Comparison of ENCODE assay signal across 23 cellular contexts in the genomic region with DNA sequence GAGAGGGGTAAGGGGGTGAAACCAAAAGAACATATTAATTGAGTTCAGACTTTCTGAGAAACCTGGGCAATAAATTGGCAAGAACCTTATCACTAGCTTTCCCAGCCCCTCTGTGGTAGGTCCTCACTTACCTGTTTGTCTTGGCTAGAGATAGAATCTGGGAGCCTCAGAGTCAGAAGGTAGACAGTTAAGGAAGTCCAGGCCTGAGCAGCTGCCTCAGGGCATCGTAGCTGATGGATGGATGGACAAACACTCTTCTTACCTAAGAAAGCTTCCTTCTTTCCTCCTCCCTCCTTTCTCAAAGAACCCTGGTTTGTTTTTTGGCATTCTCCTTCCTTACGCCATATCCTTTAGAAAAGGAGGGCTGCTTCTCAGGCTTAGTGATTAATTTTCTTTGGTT. TPM values are rescaled to one million over a fixed set of nuclear protein-coding genes. Genes with fewer than 3 reads are reported as not detected.
DNase-seq lines count a peak whose midpoint lies in the region; ATAC-seq and TF ChIP-seq lines count a peak whose summit lies in the region.
"Had no signal": no experiment of that assay in that cellular context is flagged by ENCODE, and none has a peak within 500 bp of the region (broad histone marks: within the 10 kb centered on the region; RNA-seq: fewer than 3 reads in every experiment).

No MANE protein-coding gene starts in this region.

- intact Hi-C loops in mammary epithelial cell (cut with micrococcal nuclease) = no loop called here

- no peaks in the 10 kb centered on the region for H3K9me3 ChIP-seq in mammary epithelial cell (replicated peaks; ENCODE audit: insufficient read depth, low read length)
- H3K9me3 ChIP-seq: A549; BE2C; BLaER1 treated with 17β-estradiol and CSF1 and Interleukin-3, amounts not matched to agents 10 nM and 100 nM; HAP-1 had no signal

- no peaks in the 10 kb centered on the region for H3K27me3 Mint-ChIP-seq in progenitor cell of endocrine pancreas

- H3K27ac ChIP-seq in mammary epithelial cell (ENCODE audit: insufficient read depth, low read depth, low read length) = no peak overlapping the region
- H3K27ac ChIP-seq: A549; BLaER1 treated with 17β-estradiol and CSF1 and Interleukin-3, amounts not matched to agents 10 nM and 100 nM had no signal

- H3K4me1 ChIP-seq in mammary epithelial cell (ENCODE audit: insufficient read depth, low read length) = no peaks in the 10 kb centered on the region
- H3K4me1 ChIP-seq: A549; BLaER1 treated with 17β-estradiol and CSF1 and Interleukin-3, amounts not matched to agents 10 nM and 100 nM; HAP-1 had no signal

- H3K4me3 Mint-ChIP-seq in progenitor cell of endocrine pancreas (ENCODE audit: low read depth) = no peak overlapping the region
- H3K4me3 Mint-ChIP-seq: CD14-positive monocyte; CD4-positive, alpha-beta T cell; CD8-positive, alpha-beta memory T cell; HFFc6 had no signal

- DNase-seq in ELF-1 (ENCODE audit: low read depth, low spot score) (peak; percentile 80), NCI-H69 (lab: John Stamatoyannopoulos, UW) (peak; percentile 70), islet precursor cell (peak; percentile 79), progenitor cell of endocrine pancreas (ENCODE audit: low spot score, unreplicated experiment) (no peak), mammary epithelial cell (no peak), GDM1 (lab: John Stamatoyannopoulos, UW) (no peak)
- DNase-seq: 8988T; ACHN; AML-193; BE2C; Calu3; CD4-positive, alpha-beta T cell; CD8-positive, alpha-beta memory T cell; DMS53; DMS79 treated with DMSO at 0.1 percent for 48 hours; GOT3; HFFc6 had no signal

- H3K36me3 ChIP-seq in mammary epithelial cell (ENCODE audit: insufficient read depth, low read length) = no peaks in the 10 kb centered on the region
- H3K36me3 ChIP-seq: BLaER1 treated with 17β-estradiol and CSF1 and Interleukin-3, amounts not matched to agents 10 nM and 100 nM; HAP-1 had no signal

- H3K4me1 Mint-ChIP-seq in progenitor cell of endocrine pancreas (ENCODE audit: low read depth) = peaks cover 15% of the 10 kb centered on the region
- H3K4me1 Mint-ChIP-seq: CD14-positive monocyte; CD8-positive, alpha-beta memory T cell had no signal

- H4K20me1 ChIP-seq in mammary epithelial cell (ENCODE audit: insufficient read depth, low read length) = no peaks in the 10 kb centered on the region
- H4K20me1 ChIP-seq: BLaER1 treated with 17β-estradiol and CSF1 and Interleukin-3, amounts not matched to agents 10 nM and 100 nM had no signal

- no peaks in the 10 kb centered on the region for H3K79me2 ChIP-seq in mammary epithelial cell (ENCODE audit: insufficient read depth, low read length)

- no TSS peak for BruUV-seq in mammary epithelial cell (replicated peaks; lab: Mats Ljungman, UMichigan)

- CTCF ChIA-PET in mammary epithelial cell (lab: Charles Lee; ENCODE audit: low non-redundant PET) = no interaction called here

- H3K27me3 ChIP-seq in mammary epithelial cell (ENCODE audit: insufficient read depth, low read length) = no peaks in the 10 kb centered on the region
- H3K27me3 ChIP-seq: BE2C; BLaER1 treated with 17β-estradiol and CSF1 and Interleukin-3, amounts not matched to agents 10 nM and 100 nM had no signal

- ATAC-seq in GM21528 (IDR thresholded peaks at IDR 0.05; ENCODE audit: low FRiP score, unreplicated experiment) = no peak
- ATAC-seq: A549, GM12878 had no signal

- no peak overlapping the region for H3K9ac ChIP-seq in mammary epithelial cell (ENCODE audit: insufficient read depth, low read length)
- H3K9ac ChIP-seq: BLaER1 treated with 17β-estradiol and CSF1 and Interleukin-3, amounts not matched to agents 10 nM and 100 nM had no signal

- dilution Hi-C loops in mammary epithelial cell (cut with HindIII; ENCODE audit: low sequenced_read_pairs) = no loop called here

- H3K4me3 ChIP-seq in mammary epithelial cell (replicated peaks in 1 of 3; ENCODE audit: insufficient read depth in 1 of 3, low read depth in 2 of 3, low read length in 3 of 3) = no peak overlapping the region
- H3K4me3 ChIP-seq: A549; BLaER1 treated with 17β-estradiol and CSF1 and Interleukin-3, amounts not matched to agents 10 nM and 100 nM; GM12878; HAP-1 had no signal

- peak overlapping the region; percentile 41 for H3K27ac Mint-ChIP-seq in progenitor cell of endocrine pancreas
- H3K27ac Mint-ChIP-seq: CD14-positive monocyte; CD4-positive, alpha-beta T cell; HFFc6 had no signal

- no peak overlapping the region for H2AFZ ChIP-seq in mammary epithelial cell (ENCODE audit: low read depth, low read length)

- H3K4me2 ChIP-seq in mammary epithelial cell (ENCODE audit: insufficient read depth, low read depth, low read length) = no peak overlapping the region
- H3K4me2 ChIP-seq: A549; BLaER1 treated with 17β-estradiol and CSF1 and Interleukin-3, amounts not matched to agents 10 nM and 100 nM had no signal

- TF ChIP-seq CTCF in progenitor cell of endocrine pancreas (IDR thresholded peaks at IDR 0.05; ENCODE audit: unreplicated experiment) (no peak), mammary epithelial cell (conservative IDR thresholded peaks at IDR 0.05 in 1 of 2, IDR thresholded peaks at IDR 0.05 in 1 of 2; ENCODE audit: extremely low read depth in 1 of 2, insufficient read depth in 1 of 2, low read depth in 1 of 2, low read length in 2 of 2) (no peak)

- peaks cover 10% of the 10 kb centered on the region for H3K9me3 Mint-ChIP-seq in progenitor cell of endocrine pancreas (ENCODE audit: low read depth)
- H3K9me3 Mint-ChIP-seq: CD4-positive, alpha-beta T cell; HFFc6 had no signal

- in situ Hi-C loops in mammary epithelial cell (cut with MboI; ENCODE audit: low sequenced_read_pairs in 2 of 2) = no loop called here

- 100% methylated on average over 2 of the region's 2 CpGs for WGBS in mammary epithelial cell (ENCODE audit: low coverage, missing lambda C conversion rate)

- H3K36me3 Mint-ChIP-seq in progenitor cell of endocrine pancreas (ENCODE audit: insufficient read depth) = peaks cover 30% of the 10 kb centered on the region
- H3K36me3 Mint-ChIP-seq: CD14-positive monocyte; CD8-positive, alpha-beta memory T cell had no signal

RNA-seq across cellular contexts. Expression of a gene that starts 24.4 kb away (rescaled TPM):
- total RNA-seq in progenitor cell of endocrine pancreas (163 and 166 TPM in 2 replicates), mammary epithelial cell (10 to 100 TPM; 18.6 to 55.8 TPM)
- polyA plus RNA-seq in mammary epithelial cell = 5.2 TPM
- 53.1 TPM for polyA minus RNA-seq in mammary epithelial cell
- total RNA-seq: CD4-positive, alpha-beta T cell; CD8-positive, alpha-beta memory T cell had no signal
- polyA plus RNA-seq: CD14-positive monocyte; CD8-positive, alpha-beta memory T cell had no signal

Comparison
In these comparisons a context has a peak if more than half of its experiments do, and no peak if none do; other contexts are left out.
1. DNase-seq: peak in ELF-1 (single experiment), NCI-H69 (single experiment) and islet precursor cell (single experiment); none in progenitor cell of endocrine pancreas (single experiment), mammary epithelial cell (single experiment) and GDM1 (single experiment).